17 cellular contexts compared by ENCODE assay signal in the genomic region with DNA sequence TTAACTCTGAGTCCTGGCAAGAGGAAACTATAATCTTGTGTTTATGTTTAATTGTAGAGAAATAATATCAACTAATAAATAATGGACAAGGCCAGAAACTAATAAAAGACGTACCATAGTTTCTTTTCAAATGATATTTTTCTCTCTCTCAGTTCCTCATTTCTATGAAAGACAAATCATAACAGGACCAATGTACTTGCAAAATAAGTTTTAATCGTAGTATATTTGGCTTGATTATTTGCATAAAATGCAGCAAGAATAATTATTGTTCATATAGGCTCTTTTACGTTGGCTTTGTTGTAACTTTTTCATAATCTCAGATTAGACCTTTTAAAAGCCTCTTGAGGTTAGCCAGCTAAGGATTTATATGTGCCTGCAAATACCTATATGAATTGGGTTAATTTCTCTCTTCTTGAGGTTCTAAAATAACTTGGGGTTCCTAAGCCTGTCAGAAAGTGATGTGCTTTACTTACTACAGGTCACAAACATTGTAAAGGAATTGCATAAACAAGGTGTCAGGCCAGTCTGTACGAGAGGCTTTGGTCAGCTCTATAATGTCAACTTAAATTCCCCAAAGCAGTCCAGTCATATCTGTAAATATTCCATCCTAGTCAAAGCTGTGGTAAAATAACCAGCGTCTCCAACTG.
DNase-seq lines count a peak whose midpoint lies in the region; ATAC-seq and TF ChIP-seq lines count a peak whose summit lies in the region.
"Had no signal": no experiment of that assay in that cellular context is flagged by ENCODE, and none has a peak within 500 bp of the region (broad histone marks: within the 10 kb centered on the region; RNA-seq: fewer than 3 reads in every experiment).

No MANE protein-coding gene starts in this region.

- POLR2A ChIA-PET in PC-3 (lab: Charles Lee; ENCODE audit: unreplicated experiment) = no interaction called here

- no peaks in the 10 kb centered on the region for H3K36me3 ChIP-seq in PC-3 (ENCODE audit: low read depth, low read length)
- H3K36me3 ChIP-seq in colonic mucosa = no peaks in the 10 kb centered on the region
- no peaks in the 10 kb centered on the region for H3K36me3 ChIP-seq in ovary

- H3K27ac ChIP-seq in PC-3 (ENCODE audit: low read length) (no peak overlapping the region), colonic mucosa (no peak overlapping the region), ovary (no peak overlapping the region), foreskin keratinocyte (no peak overlapping the region)
- H3K27ac ChIP-seq: VCaP had no signal

- TF ChIP-seq CTCF in PC-3 (conservative IDR thresholded peaks at IDR 0.05; ENCODE audit: low read depth, low read length) (no peak), colonic mucosa (IDR thresholded peaks at IDR 0.05) (no peak), ovary (IDR thresholded peaks at IDR 0.05) (no peak), foreskin keratinocyte (conservative IDR thresholded peaks at IDR 0.05) (no peak)

- intact Hi-C loops in PC-3 (cut with micrococcal nuclease) (no loop called here), colonic mucosa (cut with DNase I) (no loop called here), ovary (cut with DNase I) (no loop called here)

- TF ChIP-seq EP300 in ovary (IDR thresholded peaks at IDR 0.05) = no peak

- TF ChIP-seq POLR2A in ovary (IDR thresholded peaks at IDR 0.05) = no peak

- ATAC-seq in GM18870 (IDR thresholded peaks at IDR 0.05; ENCODE audit: unreplicated experiment) (peak; percentile 57), GM21717 (IDR thresholded peaks at IDR 0.05; ENCODE audit: unreplicated experiment) (peak; percentile 35), HG03135 (IDR thresholded peaks at IDR 0.05; ENCODE audit: unreplicated experiment) (peak; percentile 54), PC-3 (no peak), foreskin keratinocyte (no peak)

- BruUV-seq in PC-3 (replicated peaks; lab: Mats Ljungman, UMichigan) = no TSS peak

- no peak overlapping the region for H3K9ac ChIP-seq in PC-3 (ENCODE audit: low read length)
- H3K9ac ChIP-seq in colonic mucosa (ENCODE audit: low read depth in 2 of 2, low read length in 2 of 2) = no peak overlapping the region
- H3K9ac ChIP-seq: SK-N-SH had no signal

- no peak overlapping the region for H3K4me2 ChIP-seq in PC-3 (ENCODE audit: low read length)
- H3K4me2 ChIP-seq: SK-N-SH had no signal

- H3K27me3 ChIP-seq in PC-3 (ENCODE audit: low read length) = no peaks in the 10 kb centered on the region
- H3K27me3 ChIP-seq in colonic mucosa = no peaks in the 10 kb centered on the region
- no peaks in the 10 kb centered on the region for H3K27me3 ChIP-seq in ovary
- H3K27me3 ChIP-seq in foreskin keratinocyte = no peaks in the 10 kb centered on the region

- H2AFZ ChIP-seq in PC-3 (ENCODE audit: low read length) = no peak overlapping the region

- CTCF ChIA-PET in PC-3 (lab: Charles Lee) = no interaction called here

- H4K20me1 ChIP-seq in PC-3 (ENCODE audit: low read length) = no peaks in the 10 kb centered on the region

- WGBS in ovary, 3 donors = 49 to 64% (median 53%) methylated on average over 5 of the region's 5 CpGs

- H3K4me3 ChIP-seq in PC-3 (ENCODE audit: low read length) (no peak overlapping the region), colonic mucosa (no peak overlapping the region), ovary (no peak overlapping the region)

- no peaks in the 10 kb centered on the region for H3K79me2 ChIP-seq in PC-3 (ENCODE audit: low read length)

- no peaks in the 10 kb centered on the region for H3F3A ChIP-seq in PC-3 (ENCODE audit: low read length, unreplicated experiment)

- H3K9me2 ChIP-seq in PC-3 (replicated peaks; ENCODE audit: low read length) = no peaks in the 10 kb centered on the region
- H3K9me2 ChIP-seq: SK-N-SH had no signal

- peak; percentile 6 for DNase-seq in PC-3
- no peak for DNase-seq in colonic mucosa
- DNase-seq in ovary = no peak
- DNase-seq in NOMO-1 treated with dmso at 0.1 percent for 144 hours (lab: John Stamatoyannopoulos, UW; ENCODE audit: unreplicated experiment) = no peak
- no peak for DNase-seq in foreskin keratinocyte
- DNase-seq: activated naive CD4-positive, alpha-beta T cell; DMS79; KBM-7; NCI-H1436; NCI-H446; SK-N-SH; stimulated activated CD4-positive, alpha-beta T cell treated with anti-CD3 and anti-CD28 coated beads, Interleukin-4, amount 100 ng/mL, for 4 hours; trophoblast cell had no signal

- H3K9me3 ChIP-seq in PC-3 (ENCODE audit: low read length) (no peaks in the 10 kb centered on the region), colonic mucosa (no peaks in the 10 kb centered on the region), ovary (no peaks in the 10 kb centered on the region)
- H3K9me3 ChIP-seq: SK-N-SH had no signal

- no peaks in the 10 kb centered on the region for H3K4me1 ChIP-seq in PC-3 (ENCODE audit: insufficient read depth, low read length)
- no peaks in the 10 kb centered on the region for H3K4me1 ChIP-seq in colonic mucosa
- no peaks in the 10 kb centered on the region for H3K4me1 ChIP-seq in ovary (ENCODE audit: insufficient read depth)
- no peaks in the 10 kb centered on the region for H3K4me1 ChIP-seq in foreskin keratinocyte

Comparison
In these comparisons a context has a peak if more than half of its experiments do, and no peak if none do; other contexts are left out.
1. ATAC-seq: peak in GM18870 (single experiment), GM21717 (single experiment) and HG03135 (single experiment); none in PC-3 (single experiment) and foreskin keratinocyte (single experiment).